ENCODE assay signal across 8 cellular contexts in genomic region chr2:129877289-129877741, GRCh38.
A peak's percentile ranks its signal among the peaks of the same experiment; 100 is the strongest.
DNase-seq lines count a peak whose midpoint lies in the region; ATAC-seq and TF ChIP-seq lines count a peak whose summit lies in the region.

No MANE protein-coding gene starts in this region.

- H3K4me3 Mint-ChIP-seq in activated naive CD4-positive, alpha-beta T cell treated with anti-CD3 and anti-CD28 coated beads, Interleukin-2, amount 50 U/mL, for 24 hours: peak overlapping the region; percentile 93

- no peaks in the 10 kb centered on the region for H3K9me3 Mint-ChIP-seq in activated naive CD4-positive, alpha-beta T cell treated with anti-CD3 and anti-CD28 coated beads, Interleukin-2, amount 50 U/mL, for 24 hours

- H3K27ac ChIP-seq in KMS-11: no peak overlapping the region
- no peak overlapping the region; the same call in 1 of the 2 replicates for H3K27ac ChIP-seq in SK-N-MC
- peak overlapping the region; percentile 75 for H3K27ac ChIP-seq in suprapubic skin

- TF ChIP-seq CTCF in KMS-11 (conservative IDR thresholded peaks at IDR 0.05; ENCODE audit: low read depth, low read length): no peak
- TF ChIP-seq CTCF in omental fat pad (IDR thresholded peaks at IDR 0.05): no peak
- TF ChIP-seq CTCF in suprapubic skin (IDR thresholded peaks at IDR 0.05): no peak

- TF ChIP-seq EP300 in suprapubic skin (IDR thresholded peaks at IDR 0.05): no peak

- DNase-seq in DMS 273 (lab: John Stamatoyannopoulos, UW; ENCODE audit: unreplicated experiment): peak; percentile 95
- DNase-seq in SK-N-MC (ENCODE audit: low read depth, low spot score): peak; percentile 57
- peak; percentile 95 for DNase-seq in Right ventricle myocardium inferior (ENCODE audit: missing footprints)
- DNase-seq in omental fat pad (ENCODE audit: low spot score): peak; percentile 93
- peak; percentile 95 to 97 for DNase-seq in suprapubic skin (ENCODE audit: low spot score in 2 of 2)

- ATAC-seq in GM21529 (IDR thresholded peaks at IDR 0.05; ENCODE audit: unreplicated experiment) (peak; percentile 85), Right ventricle myocardium inferior (peak; percentile 96), omental fat pad (ENCODE audit: low FRiP score) (peak; percentile 89)

- peak overlapping the region; percentile 51 for H3K4me2 ChIP-seq in KMS-11

- no peaks in the 10 kb centered on the region for H3K36me3 Mint-ChIP-seq in activated naive CD4-positive, alpha-beta T cell treated with anti-CD3 and anti-CD28 coated beads, Interleukin-2, amount 50 U/mL, for 24 hours

- H4K20me1 ChIP-seq in KMS-11 (ENCODE audit: insufficient read depth): no peaks in the 10 kb centered on the region

- H3K27me3 Mint-ChIP-seq in activated naive CD4-positive, alpha-beta T cell treated with anti-CD3 and anti-CD28 coated beads, Interleukin-2, amount 50 U/mL, for 24 hours: no peaks in the 10 kb centered on the region

- H3K4me1 ChIP-seq in KMS-11 (ENCODE audit: low read depth, poor library complexity, severe bottlenecking) (peaks cover 5% of the 10 kb centered on the region), suprapubic skin (peaks cover 13% of the 10 kb centered on the region)

- peak overlapping the region; percentile 53 for H3K4me3 ChIP-seq in KMS-11 (IDR thresholded peaks at IDR 0.05; ENCODE audit: insufficient read depth, low read depth, low read length)
- H3K4me3 ChIP-seq in SK-N-MC: peak overlapping the region; percentile 89
- peak overlapping the region; percentile 67 for H3K4me3 ChIP-seq in suprapubic skin

- intact Hi-C loops in Right ventricle myocardium inferior (cut with DNase I): no loop called here

- peaks cover 20% of the 10 kb centered on the region for H3K4me1 Mint-ChIP-seq in activated naive CD4-positive, alpha-beta T cell treated with anti-CD3 and anti-CD28 coated beads, Interleukin-2, amount 50 U/mL, for 24 hours

- H3K9ac ChIP-seq in KMS-11 (peak overlapping the region; percentile 35; the same call in 1 of the 2 replicates), SK-N-MC (ENCODE audit: insufficient read length) (peak overlapping the region; percentile 90)

- H3K36me3 ChIP-seq in KMS-11 (ENCODE audit: insufficient read depth) (no peaks in the 10 kb centered on the region), SK-N-MC (ENCODE audit: insufficient read depth, low read length) (no peaks in the 10 kb centered on the region), suprapubic skin (no peaks in the 10 kb centered on the region)

- no peaks in the 10 kb centered on the region for H3K27me3 ChIP-seq in KMS-11 (ENCODE audit: insufficient read depth, low read depth)
- no peaks in the 10 kb centered on the region for H3K27me3 ChIP-seq in suprapubic skin

- H2AFZ ChIP-seq in KMS-11 (ENCODE audit: low read depth): peak overlapping the region; percentile 95

- peak overlapping the region; percentile 91 for H3K27ac Mint-ChIP-seq in activated naive CD4-positive, alpha-beta T cell treated with anti-CD3 and anti-CD28 coated beads, Interleukin-2, amount 50 U/mL, for 24 hours

- 2% methylated on average over 7 of the region's 20 CpGs for WGBS in suprapubic skin

- no peak for TF ChIP-seq POLR2A in suprapubic skin (IDR thresholded peaks at IDR 0.05)

- H3K9me3 ChIP-seq in SK-N-MC (ENCODE audit: low read depth, low read length): no peaks in the 10 kb centered on the region
- no peaks in the 10 kb centered on the region for H3K9me3 ChIP-seq in suprapubic skin

- no peaks in the 10 kb centered on the region for H3K79me2 ChIP-seq in KMS-11 (ENCODE audit: insufficient read depth, low read depth)
